In the genomic region with DNA sequence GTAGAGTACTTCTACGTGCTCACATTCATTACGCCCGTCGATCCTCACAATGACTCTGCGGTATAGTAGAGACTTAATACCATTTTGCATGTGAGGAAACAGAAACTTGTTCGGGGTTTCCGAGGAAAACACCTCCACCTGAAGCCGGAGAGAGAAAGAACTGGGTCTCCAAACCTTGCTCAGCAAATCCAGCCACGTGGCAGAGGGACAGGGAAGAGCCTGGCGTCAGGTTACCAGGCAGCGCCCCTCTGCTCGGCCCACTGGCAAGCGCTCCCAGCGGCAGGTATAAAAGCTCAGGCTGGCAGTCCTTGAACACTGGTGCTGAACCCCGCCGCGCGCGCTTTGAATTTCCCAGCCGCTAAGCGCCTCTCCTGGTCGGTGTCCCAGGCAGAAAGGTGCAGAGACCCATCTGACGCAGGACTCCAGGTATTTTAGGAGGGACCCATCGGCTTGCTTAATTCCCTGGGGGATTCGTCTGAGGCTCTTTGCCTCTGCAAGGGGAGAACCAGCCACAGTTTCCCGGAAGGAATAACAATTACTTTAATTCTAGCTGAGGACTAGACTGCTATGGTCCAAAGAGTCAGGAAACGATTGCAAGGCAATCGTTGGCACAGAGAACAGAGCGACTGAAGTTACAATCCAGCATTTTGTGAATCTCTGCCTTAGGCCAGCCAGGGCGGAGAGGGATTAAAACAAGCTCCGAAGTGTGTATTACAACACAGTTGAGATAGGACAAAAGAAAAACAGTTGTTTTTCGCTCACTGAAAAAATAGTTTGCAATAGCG, we compare ENCODE assay signal across 8 cellular contexts. TPM values are rescaled to one million over a fixed set of nuclear protein-coding genes. Genes with fewer than 3 reads are reported as not detected.
DNase-seq lines count a peak whose midpoint lies in the region; ATAC-seq and TF ChIP-seq lines count a peak whose summit lies in the region.

C2CD4A (plus strand) TSS at position 315 of the 785 bp plus-strand sequence. CDS start 637 bp downstream, outside the sequence.

- DNase-seq in DMS153 (lab: John Stamatoyannopoulos, UW) = peak; percentile 48
- peak; percentile 89 for DNase-seq in RWPE2 (ENCODE audit: low spot score)
- DNase-seq in heart left ventricle = peak; percentile 52 to 78 (median 56)
- DNase-seq in ureter (ENCODE audit: low spot score) = peak; percentile 78

- H3K36me3 ChIP-seq in HUES6 (ENCODE audit: control insufficient read depth, insufficient read depth, low read length) (no peaks in the 10 kb centered on the region), RWPE2 (ENCODE audit: low read depth) (no peaks in the 10 kb centered on the region), heart left ventricle (no peaks in the 10 kb centered on the region), parathyroid adenoma (ENCODE audit: control insufficient read depth, insufficient read depth, low read length) (no peaks in the 10 kb centered on the region)

- TF ChIP-seq CTCF in RWPE2 (IDR thresholded peaks at IDR 0.05; ENCODE audit: poor library complexity, severe bottlenecking) (peak; percentile 40), heart left ventricle (IDR thresholded peaks at IDR 0.05) (peak in 4 of 12 donors; percentile 9 to 25 (median 16)), parathyroid adenoma (IDR thresholded peaks at IDR 0.05) (no peak)

- peak within 1 kb of the TSS; percentile 65 for H3K27ac Mint-ChIP-seq in activated naive CD8-positive, alpha-beta T cell

- ATAC-seq in RWPE2 (ENCODE audit: low read depth) = peak; percentile 56
- peak; percentile 71 to 86 (median 74) for ATAC-seq in heart left ventricle
- ATAC-seq in HG03565 (IDR thresholded peaks at IDR 0.05; ENCODE audit: unreplicated experiment) = no peak

- intact Hi-C loops in heart left ventricle (cut with DNase I) = loop anchor here in 2 of 10 donors (5.0 to 10.0 kb wide), 3 partner anchors 92 to 238 kb away; no protein-coding TSS in a partner anchor

- peak within 1 kb of the TSS; percentile 91 for H3K4me3 Mint-ChIP-seq in activated naive CD8-positive, alpha-beta T cell

- TF ChIP-seq POLR2A in heart left ventricle (IDR thresholded peaks at IDR 0.05) = no peak

- peaks cover 86% of the 10 kb centered on the region for H3K27me3 ChIP-seq in HUES6 (ENCODE audit: control insufficient read depth, insufficient read depth, low read length)
- H3K27me3 ChIP-seq in RWPE2 (ENCODE audit: insufficient read depth, poor library complexity, severe bottlenecking) = peaks cover 8% of the 10 kb centered on the region
- H3K27me3 ChIP-seq in heart left ventricle = peaks cover 0 to 12% (median 0%) of the 10 kb centered on the region in 9 donors
- H3K27me3 ChIP-seq in parathyroid adenoma (ENCODE audit: control insufficient read depth, insufficient read depth, low read length) = no peaks in the 10 kb centered on the region

- WGBS in heart left ventricle, 4 donors = 4 to 12% (median 6%) methylated on average over 33 of the region's 33 CpGs

- H3K9me3 ChIP-seq in HUES6 (ENCODE audit: control insufficient read depth, insufficient read depth, low read depth, low read length) (no peaks in the 10 kb centered on the region), RWPE2 (ENCODE audit: severe bottlenecking) (no peaks in the 10 kb centered on the region), heart left ventricle (no peaks in the 10 kb centered on the region), parathyroid adenoma (ENCODE audit: control insufficient read depth, low read length) (no peaks in the 10 kb centered on the region)

- no peaks in the 10 kb centered on the region for H3K9me3 Mint-ChIP-seq in activated naive CD8-positive, alpha-beta T cell (ENCODE audit: low read depth)

- H3K4me1 ChIP-seq in HUES6 (ENCODE audit: control insufficient read depth, insufficient read depth, low read length) (peaks cover 8% of the 10 kb centered on the region), RWPE2 (ENCODE audit: insufficient read depth, poor library complexity, severe bottlenecking) (peaks cover 25% of the 10 kb centered on the region), heart left ventricle (peaks cover 0 to 26% (median 12%) of the 10 kb centered on the region in 12 donors), parathyroid adenoma (no peaks in the 10 kb centered on the region)

- H3K4me2 ChIP-seq in parathyroid adenoma (ENCODE audit: low read length) = peak within 1 kb of the TSS; percentile 75

- H2AFZ ChIP-seq in parathyroid adenoma = peak within 1 kb of the TSS; percentile 76

- no peak within 1 kb of the TSS for H3K9ac ChIP-seq in HUES6 (ENCODE audit: low read length)
- H3K9ac ChIP-seq in parathyroid adenoma = no peak within 1 kb of the TSS

- no peaks in the 10 kb centered on the region for H3K36me3 Mint-ChIP-seq in activated naive CD8-positive, alpha-beta T cell

- peak within 1 kb of the TSS; percentile 54 for H3K4me3 ChIP-seq in HUES6 (ENCODE audit: low read depth, low read length)
- peak within 1 kb of the TSS; percentile 37 for H3K4me3 ChIP-seq in RWPE2 (ENCODE audit: severe bottlenecking)
- H3K4me3 ChIP-seq in heart left ventricle = peak within 1 kb of the TSS; percentile 28 to 73 (median 56)
- peak within 1 kb of the TSS; percentile 25 for H3K4me3 ChIP-seq in parathyroid adenoma (ENCODE audit: low read depth, low read length)

- peaks cover 22% of the 10 kb centered on the region for H3K4me1 Mint-ChIP-seq in activated naive CD8-positive, alpha-beta T cell (ENCODE audit: low read depth)

- H3K27ac ChIP-seq in HUES6 (ENCODE audit: low read depth, low read length) (no peak within 1 kb of the TSS), RWPE2 (ENCODE audit: poor library complexity, severe bottlenecking) (no peak within 1 kb of the TSS), heart left ventricle (peak within 1 kb of the TSS in 2 of 12 donors; percentile 7 to 40), parathyroid adenoma (no peak within 1 kb of the TSS)

- peaks cover 20% of the 10 kb centered on the region for H3K27me3 Mint-ChIP-seq in activated naive CD8-positive, alpha-beta T cell

- no peaks in the 10 kb centered on the region for H3K79me2 ChIP-seq in parathyroid adenoma

RNA-seq across cellular contexts. Expression of gene C2CD4A, which starts in this region (rescaled TPM):
- total RNA-seq in heart left ventricle (not detected), ureter (0.49 TPM)
- under 1 TPM in 1 of 2 donors, not detected in 1; 0.04 TPM for polyA plus RNA-seq in heart left ventricle

Comparison
In these comparisons a context has a peak if more than half of its experiments do, and no peak if none do; other contexts are left out.
1. Peak in DNase-seq, ATAC-seq and H3K4me3 ChIP-seq in heart left ventricle; RNA of the gene not detected or under 1 TPM.
2. Peak in DNase-seq in ureter; RNA of the gene not detected or under 1 TPM.